13 cellular contexts compared by ENCODE assay signal in genomic region chr5:175336781-175337180, GRCh38.
"Had no signal": no experiment of that assay in that cellular context is flagged by ENCODE, and none has a peak within 500 bp of the region (broad histone marks: within the 10 kb centered on the region; RNA-seq: fewer than 3 reads in every experiment).

No MANE protein-coding gene starts in this region.

- H3K4me3 ChIP-seq: tibial nerve had no signal

- H3K27me3 Mint-ChIP-seq: activated CD4-positive, alpha-beta memory T cell treated with anti-CD3 and anti-CD28 coated beads, Interleukin-2, amount 10 ng/mL, durations not matched to agents 7 days and 5 days had no signal

- H3K36me3 ChIP-seq: tibial nerve had no signal

- H3K4me1 Mint-ChIP-seq: activated B cell treated with CpG ODN at 0.5 μM for 24 hours; activated CD4-positive, alpha-beta memory T cell treated with anti-CD3 and anti-CD28 coated beads, Interleukin-2, amount 10 ng/mL, durations not matched to agents 7 days and 5 days; activated CD8-positive, alpha-beta memory T cell treated with anti-CD3 and anti-CD28 coated beads, Interleukin-2, amount 10 ng/mL, durations not matched to agents 7 days and 5 days had no signal

- H3K4me1 ChIP-seq: tibial nerve had no signal

- DNase-seq: activated B cell treated with CpG ODN at 0.5 μM for 24 hours; activated CD4-positive, alpha-beta memory T cell treated with anti-CD3 and anti-CD28 coated beads, Interleukin-2, amount 10 ng/mL, durations not matched to agents 7 days and 5 days; activated CD4-positive, alpha-beta T cell treated with anti-CD3 and anti-CD28 coated beads for 4 hours; activated CD8-positive, alpha-beta memory T cell treated with anti-CD3 and anti-CD28 coated beads, Interleukin-2, amount 10 ng/mL, durations not matched to agents 7 days and 5 days; cerebellar nuclear complex; cortex of kidney; mammary epithelial cell; nephron progenitor cell; occipital lobe; retina had no signal

- H3K27ac Mint-ChIP-seq: activated B cell treated with CpG ODN at 0.5 μM for 24 hours; activated CD4-positive, alpha-beta memory T cell treated with anti-CD3 and anti-CD28 coated beads, Interleukin-2, amount 10 ng/mL, durations not matched to agents 7 days and 5 days; activated CD8-positive, alpha-beta memory T cell treated with anti-CD3 and anti-CD28 coated beads, Interleukin-2, amount 10 ng/mL, durations not matched to agents 7 days and 5 days; activated naive CD8-positive, alpha-beta T cell; nephron progenitor cell; stimulated activated naive CD8-positive, alpha-beta T cell treated with anti-CD3 and anti-CD28 coated beads, Interleukin-15, Interleukin-2, amounts not matched to agents 100 ng/mL and 50 ng/mL, for 24 hours had no signal

- H3K36me3 Mint-ChIP-seq: activated CD8-positive, alpha-beta memory T cell treated with anti-CD3 and anti-CD28 coated beads, Interleukin-2, amount 10 ng/mL, durations not matched to agents 7 days and 5 days; activated naive CD8-positive, alpha-beta T cell had no signal

- H3K4me3 Mint-ChIP-seq: activated B cell treated with CpG ODN at 0.5 μM for 24 hours; activated CD4-positive, alpha-beta memory T cell treated with anti-CD3 and anti-CD28 coated beads, Interleukin-2, amount 10 ng/mL, durations not matched to agents 7 days and 5 days; activated CD8-positive, alpha-beta memory T cell treated with anti-CD3 and anti-CD28 coated beads, Interleukin-2, amount 10 ng/mL, durations not matched to agents 7 days and 5 days; activated naive CD8-positive, alpha-beta T cell; nephron progenitor cell; stimulated activated naive CD8-positive, alpha-beta T cell treated with anti-CD3 and anti-CD28 coated beads, Interleukin-15, Interleukin-2, amounts not matched to agents 100 ng/mL and 50 ng/mL, for 24 hours had no signal

- H3K27ac ChIP-seq: tibial nerve had no signal

- H3K9me3 Mint-ChIP-seq: activated CD4-positive, alpha-beta memory T cell treated with anti-CD3 and anti-CD28 coated beads, Interleukin-2, amount 10 ng/mL, durations not matched to agents 7 days and 5 days; nephron progenitor cell; stimulated activated naive CD8-positive, alpha-beta T cell treated with anti-CD3 and anti-CD28 coated beads, Interleukin-15, Interleukin-2, amounts not matched to agents 100 ng/mL and 50 ng/mL, for 24 hours had no signal
